In the genomic region with DNA sequence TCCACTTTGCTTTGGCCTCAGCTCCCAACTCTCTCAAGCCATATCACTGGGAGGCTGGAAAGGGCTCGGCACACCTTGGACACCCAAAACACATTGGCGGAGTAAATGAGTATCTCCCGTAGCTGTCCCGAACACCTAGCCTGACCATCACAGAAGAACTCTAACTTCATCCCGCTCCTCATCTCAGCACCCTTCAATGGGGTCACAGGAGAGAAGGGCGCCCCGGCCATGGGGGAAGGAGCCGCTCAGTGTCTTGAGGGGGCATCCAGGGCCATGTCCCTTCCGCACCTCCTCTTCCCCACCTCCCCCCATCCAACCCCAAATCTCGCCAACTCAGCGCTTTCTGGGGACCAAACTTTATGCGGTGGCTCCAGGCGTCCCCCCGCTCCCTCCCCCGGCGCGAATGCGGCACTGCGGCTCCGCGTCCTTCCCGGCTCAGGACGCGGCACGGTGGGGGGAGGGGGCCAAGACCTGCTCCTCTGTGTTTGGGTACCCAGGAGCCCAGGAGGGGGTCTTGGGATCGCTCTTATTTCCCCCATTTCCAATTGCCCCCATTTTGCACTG, we compare ENCODE assay signal across 9 cellular contexts. TPM values are rescaled to one million over a fixed set of nuclear protein-coding genes. Genes with fewer than 3 reads are reported as not detected.
DNase-seq lines count a peak whose midpoint lies in the region; ATAC-seq, FAIRE-seq and TF ChIP-seq lines count a peak whose summit lies in the region.
"Had no signal": no experiment of that assay in that cellular context is flagged by ENCODE, and none has a peak within 500 bp of the region (broad histone marks: within the 10 kb centered on the region; RNA-seq: fewer than 3 reads in every experiment).

No MANE protein-coding gene starts in this region.

- intact Hi-C loops in endothelial cell of umbilical vein (cut with micrococcal nuclease): loop anchor here (1.0 to 5.0 kb wide), 2 partner anchors 22 to 396 kb away; a partner anchor contains a TSS

- H3K27ac Mint-ChIP-seq in activated CD8-positive, alpha-beta memory T cell treated with anti-CD3 and anti-CD28 coated beads, Interleukin-2, amount 10 ng/mL, durations not matched to agents 7 days and 5 days: no peak overlapping the region

- no peak for TF ChIP-seq POLR2A in endothelial cell of umbilical vein (IDR thresholded peaks at IDR 0.05; ENCODE audit: low read depth, low read length)

- no peaks in the 10 kb centered on the region for H3K27me3 ChIP-seq in NT2/D1 (ENCODE audit: insufficient read depth, insufficient read length)
- peaks cover 21% of the 10 kb centered on the region in 2 experiments for H3K27me3 ChIP-seq in endothelial cell of umbilical vein (ENCODE audit: control insufficient read depth in 2 of 2, insufficient read depth in 2 of 2, low read length in 2 of 2)
- peaks cover 14 to 25% (median 19%) of the 10 kb centered on the region in 3 donors for H3K27me3 ChIP-seq in skeletal muscle tissue (ENCODE audit: control insufficient read depth in 3 of 3, insufficient read depth in 3 of 3, low read length in 3 of 3)

- H2AFZ ChIP-seq in endothelial cell of umbilical vein (ENCODE audit: low read depth, low read length): no peak overlapping the region

- no peak overlapping the region for H3K27ac ChIP-seq in endothelial cell of umbilical vein (ENCODE audit: insufficient read depth, low read depth, low read length)
- no peak overlapping the region for H3K27ac ChIP-seq in skeletal muscle tissue (ENCODE audit: low read depth, low read length)

- H3K4me3 Mint-ChIP-seq in activated CD8-positive, alpha-beta memory T cell treated with anti-CD3 and anti-CD28 coated beads, Interleukin-2, amount 10 ng/mL, durations not matched to agents 7 days and 5 days: peak overlapping the region; percentile 31

- no peak for TF ChIP-seq CTCF in endothelial cell of umbilical vein (IDR thresholded peaks at IDR 0.05; ENCODE audit: extremely low read depth in 1 of 2, insufficient read depth in 1 of 2, low read depth in 1 of 2, low read length in 2 of 2)

- no peak overlapping the region for H3K4me2 ChIP-seq in endothelial cell of umbilical vein (ENCODE audit: insufficient read depth, low read length)

- POLR2A ChIA-PET in endothelial cell of umbilical vein (lab: Charles Lee): no interaction called here

- peaks cover 33% of the 10 kb centered on the region for H3K4me1 Mint-ChIP-seq in activated CD8-positive, alpha-beta memory T cell treated with anti-CD3 and anti-CD28 coated beads, Interleukin-2, amount 10 ng/mL, durations not matched to agents 7 days and 5 days

- H3K4me3 ChIP-seq in NT2/D1 (ENCODE audit: insufficient read length, low read depth) (peak overlapping the region; percentile 77), endothelial cell of umbilical vein (replicated peaks in 1 of 3; ENCODE audit: insufficient read depth in 1 of 3, low read depth in 1 of 3, low read length in 3 of 3) (no peak overlapping the region), skeletal muscle tissue (ENCODE audit: low read length in 3 of 3) (peak overlapping the region; percentile 12 to 38 (median 13))

- CTCF ChIA-PET in activated CD8-positive, alpha-beta memory T cell treated with anti-CD3 and anti-CD28 coated beads, Interleukin-2, amount 10 ng/mL, durations not matched to agents 7 days and 5 days (lab: Charles Lee): interaction anchor here (0.5 to 1.8 kb wide), 2 partner anchors 74 to 435 kb away, joined by 3 to 4 read pairs; no protein-coding TSS in a partner anchor
- CTCF ChIA-PET in endothelial cell of umbilical vein (lab: Charles Lee): interaction anchor here (0.9 to 1.0 kb wide), 4 partner anchors 25 to 74 kb away, joined by 5 to 16 read pairs (median 6); no protein-coding TSS in a partner anchor

- no peaks in the 10 kb centered on the region for H3K9me1 ChIP-seq in endothelial cell of umbilical vein (replicated peaks; ENCODE audit: control insufficient read depth, extremely low read depth, insufficient read depth, low read length)

- H3K9me3 Mint-ChIP-seq in activated CD8-positive, alpha-beta memory T cell treated with anti-CD3 and anti-CD28 coated beads, Interleukin-2, amount 10 ng/mL, durations not matched to agents 7 days and 5 days (ENCODE audit: low read depth): no peaks in the 10 kb centered on the region

- H3K36me3 ChIP-seq in NT2/D1 (ENCODE audit: insufficient read depth, insufficient read length, low read length) (peaks cover 22% of the 10 kb centered on the region), endothelial cell of umbilical vein (ENCODE audit: control insufficient read depth in 2 of 2, extremely low read depth in 1 of 2, insufficient read depth in 2 of 2, low read length in 2 of 2) (no peaks in the 10 kb centered on the region), skeletal muscle tissue (ENCODE audit: control insufficient read depth in 3 of 3, insufficient read depth in 3 of 3, low read length in 3 of 3) (no peaks in the 10 kb centered on the region)

- H3K36me3 Mint-ChIP-seq in activated CD8-positive, alpha-beta memory T cell treated with anti-CD3 and anti-CD28 coated beads, Interleukin-2, amount 10 ng/mL, durations not matched to agents 7 days and 5 days: peaks cover 6% of the 10 kb centered on the region

- BruUV-seq in endothelial cell of umbilical vein (replicated peaks; lab: Mats Ljungman, UMichigan): no TSS peak

- H3K79me2 ChIP-seq in endothelial cell of umbilical vein (ENCODE audit: control insufficient read depth, insufficient read depth, low read length): no peaks in the 10 kb centered on the region

- H3K9ac ChIP-seq in NT2/D1 (ENCODE audit: insufficient read length, low read depth) (peak overlapping the region; percentile 54), endothelial cell of umbilical vein (replicated peaks; ENCODE audit: extremely low read depth, insufficient read depth, low read length) (no peak overlapping the region), skeletal muscle tissue (ENCODE audit: low read depth in 1 of 3, low read length in 3 of 3) (no peak overlapping the region)

- DNase-seq in activated CD8-positive, alpha-beta memory T cell treated with anti-CD3 and anti-CD28 coated beads, Interleukin-2, amount 10 ng/mL, durations not matched to agents 7 days and 5 days: no peak
- DNase-seq in activated CD8-positive, alpha-beta memory T cell treated with anti-CD3 and anti-CD28 coated beads, Interleukin-2, amount 50 U/mL, for 48 hours: no peak
- DNase-seq in NT2/D1 (ENCODE audit: low read depth, low spot score) (no peak), endothelial cell of umbilical vein (ENCODE audit: low read depth, low spot score) (no peak), NOMO-1 treated with dmso at 0.1 percent for 144 hours (lab: John Stamatoyannopoulos, UW; ENCODE audit: unreplicated experiment) (no peak), NCI-H2227 treated with DMSO at 0.1 percent for 48 hours (lab: John Stamatoyannopoulos, UW) (no peak)

- H3K4me1 ChIP-seq in NT2/D1 (ENCODE audit: insufficient read depth, insufficient read length) (peaks cover 2% of the 10 kb centered on the region), endothelial cell of umbilical vein (ENCODE audit: control insufficient read depth, extremely low read depth, insufficient read depth, low read length) (peaks cover 7% of the 10 kb centered on the region), skeletal muscle tissue (ENCODE audit: control insufficient read depth in 3 of 3, insufficient read depth in 3 of 3, low read length in 3 of 3) (peaks cover 26 to 33% (median 27%) of the 10 kb centered on the region in 3 donors)

- no peak for ATAC-seq in activated CD8-positive, alpha-beta memory T cell treated with anti-CD3 and anti-CD28 coated beads, Interleukin-2, amount 10 ng/mL, durations not matched to agents 7 days and 5 days
- no peak for ATAC-seq in GM19023 (IDR thresholded peaks at IDR 0.05; ENCODE audit: unreplicated experiment)

- H3K9me3 ChIP-seq in NT2/D1 (ENCODE audit: insufficient read depth, low read length) (no peaks in the 10 kb centered on the region), endothelial cell of umbilical vein (replicated peaks; ENCODE audit: control insufficient read depth, insufficient read depth, low read length) (no peaks in the 10 kb centered on the region), skeletal muscle tissue (ENCODE audit: control insufficient read depth in 3 of 3, low read length in 3 of 3) (no peaks in the 10 kb centered on the region)

- FAIRE-seq in endothelial cell of umbilical vein (lab: Jason Lieb, UNC): no peak
- FAIRE-seq: GM19239 had no signal

- dilution Hi-C loops in endothelial cell of umbilical vein (cut with MboI; ENCODE audit: extremely low pct_ligation_motif_present, low sequenced_read_pairs): no loop called here

- no peaks in the 10 kb centered on the region for H4K20me1 ChIP-seq in endothelial cell of umbilical vein (replicated peaks; ENCODE audit: control insufficient read depth, extremely low read depth, insufficient read depth, low read length)

- peaks cover 38% of the 10 kb centered on the region for H3K27me3 Mint-ChIP-seq in activated CD8-positive, alpha-beta memory T cell treated with anti-CD3 and anti-CD28 coated beads, Interleukin-2, amount 10 ng/mL, durations not matched to agents 7 days and 5 days

RNA-seq across cellular contexts. Expression of a gene that starts 3.0 kb away (rescaled TPM):
- total RNA-seq in activated CD8-positive, alpha-beta memory T cell treated with anti-CD3 and anti-CD28 coated beads, Interleukin-2, amount 10 ng/mL, durations not matched to agents 7 days and 5 days: 1 to 10 TPM; 1.3 to 2.3 TPM
- total RNA-seq in endothelial cell of umbilical vein (0.76 and 0.91 TPM in 2 replicates), skeletal muscle tissue (under 0.01 TPM)
- 0.22 and 0.30 TPM in 2 replicates for polyA plus RNA-seq in endothelial cell of umbilical vein
- 0.13 TPM in 2 replicates for polyA plus RNA-seq in endothelial cell of umbilical vein (2011; cell fraction: cytosol; rRNA removed)
- polyA plus RNA-seq in endothelial cell of umbilical vein (2011; cell fraction: nucleus; rRNA removed): 0.92 and 0.99 TPM in 2 replicates
- polyA plus RNA-seq in endothelial cell of umbilical vein (2012): 0.60 and 1.2 TPM in 2 replicates
- 0.30 and 0.53 TPM in 2 replicates for polyA minus RNA-seq in endothelial cell of umbilical vein
- not detected for polyA minus RNA-seq in endothelial cell of umbilical vein (2011; cell fraction: cytosol; rRNA and poly(A)+ RNA removed)
- polyA minus RNA-seq in endothelial cell of umbilical vein (2011; cell fraction: nucleus; rRNA and poly(A)+ RNA removed): 0.53 and 0.72 TPM in 2 replicates

RNA-seq across cellular contexts. Expression of a gene that starts 39.3 kb away (rescaled TPM):
- 1 to 10 TPM; 5.3 to 8.8 TPM for total RNA-seq in activated CD8-positive, alpha-beta memory T cell treated with anti-CD3 and anti-CD28 coated beads, Interleukin-2, amount 10 ng/mL, durations not matched to agents 7 days and 5 days
- 0.48 TPM in 1 of 2 replicates, not detected in the other for total RNA-seq in endothelial cell of umbilical vein
- polyA plus RNA-seq in endothelial cell of umbilical vein: 0.19 and 0.41 TPM in 2 replicates
- polyA plus RNA-seq in endothelial cell of umbilical vein (2011; cell fraction: cytosol; rRNA removed): 0.08 and 0.28 TPM in 2 replicates
- 1.4 and 2.0 TPM in 2 replicates for polyA plus RNA-seq in endothelial cell of umbilical vein (2011; cell fraction: nucleus; rRNA removed)
- polyA plus RNA-seq in endothelial cell of umbilical vein (2012): 0.44 and 0.87 TPM in 2 replicates
- polyA minus RNA-seq in endothelial cell of umbilical vein: 0.46 TPM in 1 of 2 replicates, not detected in the other
- not detected for polyA minus RNA-seq in endothelial cell of umbilical vein (2011; cell fraction: cytosol; rRNA and poly(A)+ RNA removed)
- 0.53 and 0.77 TPM in 2 replicates for polyA minus RNA-seq in endothelial cell of umbilical vein (2011; cell fraction: nucleus; rRNA and poly(A)+ RNA removed)
- not detected for total RNA-seq in skeletal muscle tissue

RNA-seq across cellular contexts. Expression of a gene that starts 50.1 kb away (rescaled TPM):
- total RNA-seq in activated CD8-positive, alpha-beta memory T cell treated with anti-CD3 and anti-CD28 coated beads, Interleukin-2, amount 10 ng/mL, durations not matched to agents 7 days and 5 days: 10 to 100 TPM; 62.2 to 69.8 TPM
- total RNA-seq in endothelial cell of umbilical vein: 46.7 and 50.6 TPM in 2 replicates
- 48.4 and 67.3 TPM in 2 replicates for polyA plus RNA-seq in endothelial cell of umbilical vein
- 23.6 and 35.3 TPM in 2 replicates for polyA plus RNA-seq in endothelial cell of umbilical vein (2011; cell fraction: cytosol; rRNA removed)
- 59.9 and 72.4 TPM in 2 replicates for polyA plus RNA-seq in endothelial cell of umbilical vein (2011; cell fraction: nucleus; rRNA removed)
- polyA plus RNA-seq in endothelial cell of umbilical vein (2012): 30.6 and 44.4 TPM in 2 replicates
- 32.3 and 35.5 TPM in 2 replicates for polyA minus RNA-seq in endothelial cell of umbilical vein
- 35.7 TPM for polyA minus RNA-seq in endothelial cell of umbilical vein (2011; cell fraction: cytosol; rRNA and poly(A)+ RNA removed)
- 24.9 and 35.3 TPM in 2 replicates for polyA minus RNA-seq in endothelial cell of umbilical vein (2011; cell fraction: nucleus; rRNA and poly(A)+ RNA removed)
- 32.9 TPM for total RNA-seq in skeletal muscle tissue

RNA-seq across cellular contexts. Expression of a gene that starts 58.0 kb away (rescaled TPM):
- total RNA-seq in activated CD8-positive, alpha-beta memory T cell treated with anti-CD3 and anti-CD28 coated beads, Interleukin-2, amount 10 ng/mL, durations not matched to agents 7 days and 5 days: 100 to 1,000 TPM; 158 to 215 TPM
- total RNA-seq in endothelial cell of umbilical vein: 63.9 and 73.8 TPM in 2 replicates
- polyA plus RNA-seq in endothelial cell of umbilical vein: 40.9 and 56.7 TPM in 2 replicates
- polyA plus RNA-seq in endothelial cell of umbilical vein (2011; cell fraction: cytosol; rRNA removed): 23.6 and 29.6 TPM in 2 replicates
- 116 and 120 TPM in 2 replicates for polyA plus RNA-seq in endothelial cell of umbilical vein (2011; cell fraction: nucleus; rRNA removed)
- polyA plus RNA-seq in endothelial cell of umbilical vein (2012): 28.1 and 36.5 TPM in 2 replicates
- polyA minus RNA-seq in endothelial cell of umbilical vein: 24.6 and 40.3 TPM in 2 replicates
- 178 TPM for polyA minus RNA-seq in endothelial cell of umbilical vein (2011; cell fraction: cytosol; rRNA and poly(A)+ RNA removed)
- polyA minus RNA-seq in endothelial cell of umbilical vein (2011; cell fraction: nucleus; rRNA and poly(A)+ RNA removed): 30.4 and 43.1 TPM in 2 replicates
- 19.8 TPM for total RNA-seq in skeletal muscle tissue

Comparison
In these comparisons a context has a peak if more than half of its experiments do, and no peak if none do; other contexts are left out.
1. H3K4me3 ChIP-seq: peak in NT2/D1 (single experiment) and skeletal muscle tissue (3 of 3); none in endothelial cell of umbilical vein (0 of 3).